In genomic region chr5:39024005-39024404, GRCh38 we compare ENCODE assay signal across 14 cellular contexts. TPM values are rescaled to one million over a fixed set of nuclear protein-coding genes. Genes with fewer than 3 reads are reported as not detected.
A peak's percentile ranks its signal among the peaks of the same experiment; 100 is the strongest.
DNase-seq lines count a peak whose midpoint lies in the region; ATAC-seq and TF ChIP-seq lines count a peak whose summit lies in the region.
"Had no signal": no experiment of that assay in that cellular context is flagged by ENCODE, and none has a peak within 500 bp of the region (broad histone marks: within the 10 kb centered on the region; RNA-seq: fewer than 3 reads in every experiment).

No MANE protein-coding gene starts in this region.

- intact Hi-C loops in natural killer cell (cut with micrococcal nuclease) = loop anchor here (5.0 kb wide), 1 partner anchor 43 kb away; no protein-coding TSS in a partner anchor

- no peak overlapping the region for H3K4me3 Mint-ChIP-seq in natural killer cell

- H3K4me1 Mint-ChIP-seq in natural killer cell = peaks cover 66 to 67% of the 10 kb centered on the region in 2 donors

- no peak for TF ChIP-seq CTCF in natural killer cell (IDR thresholded peaks at IDR 0.05)

- H3K27ac Mint-ChIP-seq in natural killer cell = peak overlapping the region; percentile 24 to 39

- DNase-seq in G401 (ENCODE audit: low spot score) (peak; percentile 47), NCI-H146 (lab: John Stamatoyannopoulos, UW) (peak; percentile 35), cerebellar cortex (ENCODE audit: low spot score) (peak; percentile 40), natural killer cell (no peak), kidney glomerular epithelial cell (lab: John Stamatoyannopoulos, UW) (no peak), NCI-H345 treated with DMSO at 0.1 percent for 48 hours (lab: John Stamatoyannopoulos, UW; ENCODE audit: unreplicated experiment) (no peak), COLO829 (ENCODE audit: low spot score) (no peak)
- DNase-seq: activated T-cell treated with anti-CD3 and anti-CD28 coated beads, Interleukin-2, amount 50 U/mL, for 48 hours; CD4-positive, CD25-positive, alpha-beta regulatory T cell; GOT3; NCI-H2171 treated with DMSO at 0.1 percent for 48 hours; retina; stimulated activated naive CD4-positive, alpha-beta T cell treated with Interleukin-2 at 50 U/mL for 16 hours; T-helper 1 cell had no signal

- H3K27me3 Mint-ChIP-seq in natural killer cell (ENCODE audit: low read depth in 2 of 2) = no peaks in the 10 kb centered on the region
- H3K27me3 Mint-ChIP-seq: CD4-positive, CD25-positive, alpha-beta regulatory T cell had no signal

- in situ Hi-C loops in G401 (cut with HindIII; ENCODE audit: low sequenced_read_pairs) = no loop called here

- no peaks in the 10 kb centered on the region for H3K9me3 Mint-ChIP-seq in natural killer cell

- peak; percentile 80 to 95 (median 92) for ATAC-seq in natural killer cell

- H3K36me3 Mint-ChIP-seq in natural killer cell = peaks cover 15% of the 10 kb centered on the region

RNA-seq across cellular contexts. Expression of gene RICTOR, which starts 50.2 kb away (rescaled TPM):
- 7.3 and 11.0 TPM in 2 replicates for total RNA-seq in G401 (2014; rRNA removed; shearing (Covaris generic))
- 100 to 1,000 TPM; 103 to 105 (median 103) TPM for total RNA-seq in natural killer cell

Comparison
In these comparisons a context has a peak if more than half of its experiments do, and no peak if none do; other contexts are left out.
1. DNase-seq: peak in G401 (single experiment), NCI-H146 (single experiment) and cerebellar cortex (single experiment); none in natural killer cell (single experiment), kidney glomerular epithelial cell (single experiment), NCI-H345 treated with DMSO at 0.1 percent for 48 hours (single experiment) and COLO829 (single experiment).